ENCODE assay signal across 2 cellular contexts in the genomic region with DNA sequence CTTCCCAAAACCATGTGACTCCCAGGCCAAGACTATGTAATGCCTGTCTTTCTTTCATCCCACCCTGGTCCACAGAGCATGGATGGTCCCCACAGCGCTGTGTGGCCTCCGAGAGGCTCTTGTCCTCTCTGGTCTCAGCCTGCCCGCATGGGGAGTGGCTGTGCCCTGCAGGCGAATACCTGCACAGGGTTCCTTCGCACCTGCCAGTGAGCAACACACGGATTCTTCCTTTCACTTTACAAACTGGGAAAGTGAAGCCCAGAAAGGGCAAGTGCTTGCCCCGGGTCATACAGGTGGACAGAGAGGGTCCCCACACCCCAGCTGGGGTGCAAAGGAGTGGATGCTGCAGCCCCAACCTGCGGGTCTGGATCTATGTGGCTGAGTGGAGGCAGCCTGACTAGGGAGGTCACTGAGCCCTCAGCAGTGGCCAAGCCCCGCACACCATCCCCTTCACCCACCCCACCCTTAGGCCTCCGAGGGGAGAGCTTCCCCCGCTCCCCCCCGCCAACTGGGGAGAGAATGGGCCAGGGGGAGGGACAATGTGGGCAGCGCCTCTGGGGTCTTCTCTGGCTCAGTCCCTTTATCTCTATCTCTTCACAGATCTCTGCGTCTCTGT.
TF ChIP-seq lines count a peak whose summit lies in the region.

No MANE protein-coding gene starts in this region.

TF ChIP-seq in endothelial cell of umbilical vein, 7 proteins besides CTCF, POLR2A, EP300 and RAD21:
- TF ChIP-seq FOS (IDR thresholded peaks at IDR 0.05; ENCODE audit: borderline replicate concordance, insufficient read depth, low read length) = no peak
- TF ChIP-seq GATA2 (IDR thresholded peaks at IDR 0.05; ENCODE audit: insufficient read depth, insufficient read length, low read depth, low read length) = no peak
- TF ChIP-seq POLR2AphosphoS5 (IDR thresholded peaks at IDR 0.05; ENCODE audit: insufficient read depth, low read depth, low read length) = no peak
- no peak for TF ChIP-seq EZH2 (IDR thresholded peaks at IDR 0.05; ENCODE audit: borderline replicate concordance, low read depth, low read length, severe bottlenecking)
- TF ChIP-seq JUN (IDR thresholded peaks at IDR 0.05; ENCODE audit: borderline replicate concordance, insufficient read depth, insufficient read length, low read depth) = no peak
- TF ChIP-seq, protein P1, sequence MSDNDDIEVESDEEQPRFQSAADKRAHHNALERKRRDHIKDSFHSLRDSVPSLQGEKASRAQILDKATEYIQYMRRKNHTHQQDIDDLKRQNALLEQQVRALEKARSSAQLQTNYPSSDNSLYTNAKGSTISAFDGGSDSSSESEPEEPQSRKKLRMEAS (IDR thresholded peaks at IDR 0.05; ENCODE audit: insufficient read depth, insufficient read length) = no peak
- no peak for TF ChIP-seq MYC (IDR thresholded peaks at IDR 0.05; ENCODE audit: low read depth, low read length)

TF ChIP-seq in HEK293T, 16 proteins besides CTCF, POLR2A, EP300 and RAD21:
- TF ChIP-seq HDGF (IDR thresholded peaks at IDR 0.05; ENCODE audit: borderline replicate concordance) (no peak), BHLHE40 (IDR thresholded peaks at IDR 0.05; ENCODE audit: borderline replicate concordance) (no peak), ARNT (IDR thresholded peaks at IDR 0.05) (no peak), LEF1 (IDR thresholded peaks at IDR 0.05; ENCODE audit: borderline replicate concordance) (no peak), SP1 (IDR thresholded peaks at IDR 0.05) (no peak), TARDBP (IDR thresholded peaks at IDR 0.05) (no peak), L3MBTL2 (conservative IDR thresholded peaks at IDR 0.05) (no peak), FOXM1 (IDR thresholded peaks at IDR 0.05; ENCODE audit: borderline replicate concordance) (no peak), CTBP1 (IDR thresholded peaks at IDR 0.05; ENCODE audit: borderline replicate concordance) (no peak), FOXA1 (IDR thresholded peaks at IDR 0.05) (no peak), ZNF384 (IDR thresholded peaks at IDR 0.05) (no peak), ELF4 (IDR thresholded peaks at IDR 0.05) (no peak), NFRKB (IDR thresholded peaks at IDR 0.05) (no peak), FOXK2 (IDR thresholded peaks at IDR 0.05) (no peak), SUZ12 (IDR thresholded peaks at IDR 0.05) (no peak)
- TF ChIP-seq, protein P2, sequence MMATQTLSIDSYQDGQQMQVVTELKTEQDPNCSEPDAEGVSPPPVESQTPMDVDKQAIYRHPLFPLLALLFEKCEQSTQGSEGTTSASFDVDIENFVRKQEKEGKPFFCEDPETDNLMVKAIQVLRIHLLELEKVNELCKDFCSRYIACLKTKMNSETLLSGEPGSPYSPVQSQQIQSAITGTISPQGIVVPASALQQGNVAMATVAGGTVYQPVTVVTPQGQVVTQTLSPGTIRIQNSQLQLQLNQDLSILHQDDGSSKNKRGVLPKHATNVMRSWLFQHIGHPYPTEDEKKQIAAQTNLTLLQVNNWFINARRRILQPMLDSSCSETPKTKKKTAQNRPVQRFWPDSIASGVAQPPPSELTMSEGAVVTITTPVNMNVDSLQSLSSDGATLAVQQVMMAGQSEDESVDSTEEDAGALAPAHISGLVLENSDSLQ (IDR thresholded peaks at IDR 0.05) = no peak
